1 cellular context compared by ENCODE assay signal in genomic region chr3:18047052-18047451, GRCh38.
TF ChIP-seq lines count a peak whose summit lies in the region.

No MANE protein-coding gene starts in this region.

TF ChIP-seq in GM23338, 12 proteins besides CTCF, POLR2A, EP300 and RAD21 (continued from another document):
- TF ChIP-seq ZNF462 (CRISPR knock-in tag; IDR thresholded peaks at IDR 0.05) (no peak), NANOG (IDR thresholded peaks at IDR 0.05; ENCODE audit: borderline replicate concordance) (no peak), JUNB (IDR thresholded peaks at IDR 0.05; ENCODE audit: unreplicated experiment) (no peak)
